In the genomic region with DNA sequence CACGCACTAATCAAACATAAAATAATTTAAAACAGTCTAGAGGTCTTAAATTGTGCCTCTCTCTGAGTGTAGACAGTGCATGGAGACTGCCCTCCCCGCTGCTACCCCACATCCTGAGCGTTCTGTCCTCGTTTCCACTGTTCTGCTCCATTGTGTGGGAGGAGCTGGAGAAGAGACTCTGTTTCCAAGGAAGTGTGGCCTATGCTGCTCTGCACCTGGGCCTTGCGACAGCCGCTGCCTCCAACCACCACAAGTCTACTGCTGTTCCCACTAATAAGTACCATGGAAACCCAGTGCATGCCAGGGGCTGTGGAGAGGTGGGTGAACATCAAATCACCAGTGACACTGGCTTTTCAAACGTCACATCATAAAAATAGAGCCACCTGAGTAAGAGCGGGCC, we compare ENCODE assay signal across 27 cellular contexts. TPM values are rescaled to one million over a fixed set of nuclear protein-coding genes. Genes with fewer than 3 reads are reported as not detected.
DNase-seq lines count a peak whose midpoint lies in the region; ATAC-seq, FAIRE-seq and TF ChIP-seq lines count a peak whose summit lies in the region.
"Had no signal": no experiment of that assay in that cellular context is flagged by ENCODE, and none has a peak within 500 bp of the region (broad histone marks: within the 10 kb centered on the region; RNA-seq: fewer than 3 reads in every experiment).

No MANE protein-coding gene starts in this region.

- H3K23me2 ChIP-seq in H9 (ENCODE audit: insufficient read length, low read depth, low read length, poor library complexity, severe bottlenecking) (no peaks in the 10 kb centered on the region), H1 (ENCODE audit: low read depth, low read length) (no peaks in the 10 kb centered on the region; the same call in 1 of the 2 replicates)

- H4K8ac ChIP-seq in H9 (replicated peaks; ENCODE audit: insufficient read length, low read depth, low read length): no peak overlapping the region
- 0 out of 2 replicates have a peak overlapping the region, but pooled peaks have one; percentile 6 for H4K8ac ChIP-seq in H1 (ENCODE audit: extremely low read depth, insufficient read depth, low read length)
- peak overlapping the region; percentile 29 for H4K8ac ChIP-seq in neuronal stem cell (ENCODE audit: low read depth, low read length)
- H4K8ac ChIP-seq in mesendoderm (ENCODE audit: low read depth, low read length): no peak overlapping the region

- no peak overlapping the region for H3K18ac ChIP-seq in H9 (ENCODE audit: insufficient read length, low read depth, low read length)
- no peak overlapping the region for H3K18ac ChIP-seq in H1 (ENCODE audit: extremely low read depth, low read length)
- H3K18ac ChIP-seq in neuronal stem cell (ENCODE audit: low read length): peak overlapping the region; percentile 25
- H3K18ac ChIP-seq in mesendoderm (ENCODE audit: low read length): no peak overlapping the region

- no peak overlapping the region for H3K23ac ChIP-seq in H9 (ENCODE audit: insufficient read length, low read depth, low read length)
- no peak overlapping the region for H3K23ac ChIP-seq in H1 (ENCODE audit: insufficient read length)
- no peak overlapping the region for H3K23ac ChIP-seq in neuronal stem cell (ENCODE audit: low read depth, low read length, poor library complexity)
- no peak overlapping the region for H3K23ac ChIP-seq in mesendoderm (ENCODE audit: low read length)

- no peak overlapping the region for H3K14ac ChIP-seq in H9 (ENCODE audit: insufficient read depth, low read length)
- no peak overlapping the region for H3K14ac ChIP-seq in H1 (ENCODE audit: insufficient read length)
- no peak overlapping the region for H3K14ac ChIP-seq in neuronal stem cell (ENCODE audit: low read length)

- no peak overlapping the region for H3K9ac ChIP-seq in H9 (ENCODE audit: extremely low read depth, insufficient read length, low read length)
- no peak overlapping the region for H3K9ac ChIP-seq in H1 (replicated peaks in 1 of 4; ENCODE audit: extremely low read depth in 1 of 4, low read depth in 3 of 4, low read length in 3 of 4)
- H3K9ac ChIP-seq in neuronal stem cell (ENCODE audit: low read depth, low read length, poor library complexity): no peak overlapping the region
- no peak overlapping the region for H3K9ac ChIP-seq in mesendoderm (ENCODE audit: low read length)
- H3K9ac ChIP-seq: BLaER1 treated with 17β-estradiol and CSF1 and Interleukin-3, amounts not matched to agents 10 nM and 100 nM had no signal

- no peak overlapping the region for H3K4me2 ChIP-seq in H9 (ENCODE audit: insufficient read depth, insufficient read length, low read length)
- H3K4me2 ChIP-seq in H1 (ENCODE audit: insufficient read depth in 1 of 2, low read depth in 2 of 2, low read length in 2 of 2): no peak overlapping the region
- H3K4me2 ChIP-seq in neuronal stem cell (ENCODE audit: insufficient read depth, low read length, poor library complexity, severe bottlenecking): no peak overlapping the region
- no peak overlapping the region for H3K4me2 ChIP-seq in mesendoderm (ENCODE audit: low read length)
- H3K4me2 ChIP-seq: BLaER1 treated with 17β-estradiol and CSF1 and Interleukin-3, amounts not matched to agents 10 nM and 100 nM had no signal

- 0 out of 2 replicates have a peak overlapping the region, but pooled peaks have one; percentile 24 for H2BK15ac ChIP-seq in H9 (ENCODE audit: low read depth, low read length)
- H2BK15ac ChIP-seq in H1 (ENCODE audit: low read length): no peak overlapping the region
- peak overlapping the region; percentile 12 for H2BK15ac ChIP-seq in neuronal stem cell (ENCODE audit: low read length)
- H2BK15ac ChIP-seq in mesendoderm (replicated peaks; ENCODE audit: low read depth): no peak overlapping the region

- no peaks in the 10 kb centered on the region for H3K9me3 Mint-ChIP-seq in H9
- no peaks in the 10 kb centered on the region for H3K9me3 Mint-ChIP-seq in mesothelial cell of epicardium
- H3K9me3 Mint-ChIP-seq in osteocyte (ENCODE audit: unreplicated experiment): peaks cover 15% of the 10 kb centered on the region
- H3K9me3 Mint-ChIP-seq: CD4-positive, alpha-beta T cell; CD8-positive, alpha-beta T cell had no signal

- H3K79me2 ChIP-seq in H9 (ENCODE audit: insufficient read depth, low read length): no peaks in the 10 kb centered on the region
- peaks cover 0 to 5% of the 10 kb centered on the region in 2 experiments; a peak in 1 of 4 replicates for H3K79me2 ChIP-seq in H1 (ENCODE audit: control insufficient read depth in 1 of 2, insufficient read depth in 2 of 2, low read length in 2 of 2)
- H3K79me2 ChIP-seq in mesendoderm (ENCODE audit: control insufficient read depth, insufficient read depth, low read length): no peaks in the 10 kb centered on the region

- H3K4me1 Mint-ChIP-seq in H9 (peaks cover 5 to 14% of the 10 kb centered on the region in 2 experiments), mesothelial cell of epicardium (peaks cover 33% of the 10 kb centered on the region), osteocyte (ENCODE audit: unreplicated experiment) (no peaks in the 10 kb centered on the region)
- H3K4me1 Mint-ChIP-seq: B cell had no signal

- no peak overlapping the region for H3K4me3 Mint-ChIP-seq in H9
- no peak overlapping the region for H3K4me3 Mint-ChIP-seq in mesothelial cell of epicardium
- H3K4me3 Mint-ChIP-seq in osteocyte (ENCODE audit: unreplicated experiment): no peak overlapping the region
- H3K4me3 Mint-ChIP-seq: B cell; CD4-positive, alpha-beta T cell; CD8-positive, alpha-beta T cell had no signal

- H3K56ac ChIP-seq in H9 (ENCODE audit: insufficient read length, low read depth, low read length) (no peak overlapping the region), H1 (replicated peaks; ENCODE audit: insufficient read length, low read depth, low read length) (no peak overlapping the region), mesendoderm (ENCODE audit: low read length) (no peak overlapping the region)

- no CpG with 5 or more reads among the region's 8 CpGs for WGBS in H9 (ENCODE audit: extremely low coverage, insufficient read length, low lambda C conversion rate)
- WGBS in H1 (ENCODE audit: extremely low coverage in 1 of 2, insufficient coverage in 1 of 2, insufficient read length in 1 of 2, insufficient replicate concordance in 2 of 2, low coverage in 1 of 2, low lambda C conversion rate in 2 of 2, missing lambda C conversion rate in 1 of 2), 2 experiments: 87% methylated on average over 8 of the region's 8 CpGs; no CpG with 5 or more reads in 1 of the 2 experiments
- no CpG with 5 or more reads among the region's 8 CpGs for WGBS in neuronal stem cell (ENCODE audit: extremely low coverage in 2 of 2, insufficient read length in 2 of 2, insufficient replicate concordance in 1 of 2), 2 donors
- 70 to 86% methylated on average over 6 to 8 of the region's 8 CpGs for WGBS in upper lobe of left lung, 2 donors
- WGBS in mesendoderm (ENCODE audit: extremely low coverage, insufficient coverage, low lambda C conversion rate): no CpG with 5 or more reads among the region's 8 CpGs

- H2BK120ac ChIP-seq in H9 (ENCODE audit: low read depth, low read length, poor library complexity, severe bottlenecking) (no peak overlapping the region), H1 (replicated peaks; ENCODE audit: low read depth, low read length) (no peak overlapping the region), neuronal stem cell (ENCODE audit: low read depth, low read length) (no peak overlapping the region), mesendoderm (ENCODE audit: low read depth, low read length) (no peak overlapping the region)

- H3K79me1 ChIP-seq in H9 (ENCODE audit: insufficient read depth, low read depth, low read length, poor library complexity, severe bottlenecking) (no peaks in the 10 kb centered on the region), H1 (ENCODE audit: low read depth, low read length) (no peaks in the 10 kb centered on the region), neuronal stem cell (ENCODE audit: low read depth, low read length) (no peaks in the 10 kb centered on the region), mesendoderm (ENCODE audit: low read length) (no peaks in the 10 kb centered on the region)

- TF ChIP-seq CTCF in H9 (conservative IDR thresholded peaks at IDR 0.05) (no peak), H1 (IDR thresholded peaks at IDR 0.05; ENCODE audit: control extremely low read depth in 1 of 3, insufficient read depth in 1 of 3, low read depth in 1 of 3, low read length in 3 of 3) (no peak), upper lobe of left lung (IDR thresholded peaks at IDR 0.05) (no peak), mesothelial cell of epicardium (IDR thresholded peaks at IDR 0.05; ENCODE audit: unreplicated experiment) (no peak), osteocyte (IDR thresholded peaks at IDR 0.05) (no peak)

- no peaks in the 10 kb centered on the region for H3K36me3 ChIP-seq in H1 (ENCODE audit: control insufficient read depth in 2 of 4, insufficient read depth in 4 of 4, low read length in 3 of 4)
- no peaks in the 10 kb centered on the region for H3K36me3 ChIP-seq in neuronal stem cell (replicated peaks in 1 of 2; ENCODE audit: control insufficient read depth in 2 of 2, insufficient read depth in 2 of 2, low read length in 2 of 2)
- H3K36me3 ChIP-seq in upper lobe of left lung: no peaks in the 10 kb centered on the region
- H3K36me3 ChIP-seq in mesendoderm (ENCODE audit: control insufficient read depth, insufficient read depth, low read length): no peaks in the 10 kb centered on the region

- TF ChIP-seq EP300 in H1 (IDR thresholded peaks at IDR 0.05; ENCODE audit: borderline replicate concordance in 1 of 2, low read depth in 2 of 2, low read length in 2 of 2) (no peak), upper lobe of left lung (IDR thresholded peaks at IDR 0.05) (no peak)

- no peak overlapping the region for H2AK5ac ChIP-seq in H9 (ENCODE audit: insufficient read length, low read length)
- H2AK5ac ChIP-seq in H1 (ENCODE audit: low read depth, low read length): no peak overlapping the region
- H2AK5ac ChIP-seq in neuronal stem cell (ENCODE audit: low read depth, low read length): no peak overlapping the region
- no peak overlapping the region for H2AK5ac ChIP-seq in mesendoderm (ENCODE audit: low read length)

- POLR2A ChIA-PET in H1 (lab: Charles Lee; ENCODE audit: partially characterized antibody): interaction anchor here (0.9 kb wide), 1 partner anchor 14 kb away, joined by 4 read pairs; no protein-coding TSS in a partner anchor

- H3T11ph ChIP-seq in H9 (ENCODE audit: low read length): no peak overlapping the region

- H3K27me3 ChIP-seq in H9 (ENCODE audit: insufficient read depth, low read length) (no peaks in the 10 kb centered on the region), H1 (replicated peaks in 1 of 4; ENCODE audit: control insufficient read depth in 3 of 4, extremely low read depth in 1 of 4, insufficient read depth in 3 of 4, low read length in 3 of 4) (no peaks in the 10 kb centered on the region), neuronal stem cell (ENCODE audit: control insufficient read depth in 3 of 3, insufficient read depth in 3 of 3, low read depth in 1 of 3, low read length in 3 of 3) (no peaks in the 10 kb centered on the region), upper lobe of left lung (no peaks in the 10 kb centered on the region), mesendoderm (ENCODE audit: insufficient read depth, low read length, poor library complexity) (no peaks in the 10 kb centered on the region)
- H3K27me3 ChIP-seq: BLaER1 treated with 17β-estradiol and CSF1 and Interleukin-3, amounts not matched to agents 10 nM and 100 nM had no signal

- no peak for DNase-seq in H9
- no peak for DNase-seq in H1 (ENCODE audit: low read depth in 1 of 2, low spot score in 2 of 2)
- no peak for DNase-seq in neuronal stem cell (ENCODE audit: low spot score)
- no peak for DNase-seq in upper lobe of left lung
- DNase-seq in mesothelial cell of epicardium (ENCODE audit: low spot score in 2 of 2, unreplicated experiment in 2 of 2): no peak
- DNase-seq in mesendoderm: no peak
- no peak for DNase-seq in osteocyte (ENCODE audit: extremely low spot score, unreplicated experiment)
- DNase-seq in NCI-H2081 treated with DMSO at 0.1 percent for 48 hours (lab: John Stamatoyannopoulos, UW): no peak
- DNase-seq: 8988T; ACHN; Caco-2; Calu3; CD4-positive, alpha-beta T cell; CD8-positive, alpha-beta T cell; DMS79 treated with DMSO at 0.1 percent for 48 hours; GF-D8 had no signal

- H4K5ac ChIP-seq in H9 (ENCODE audit: insufficient read length, low read depth, low read length) (no peak overlapping the region), H1 (ENCODE audit: insufficient read length, low read depth, low read length) (no peak overlapping the region), mesendoderm (ENCODE audit: low read length) (no peak overlapping the region)

- H2BK20ac ChIP-seq in H9 (ENCODE audit: low read depth, low read length, poor library complexity, severe bottlenecking): no peak overlapping the region
- no peak overlapping the region for H2BK20ac ChIP-seq in H1 (ENCODE audit: low read length)

- TF ChIP-seq POLR2A in H1 (IDR thresholded peaks at IDR 0.05; ENCODE audit: control extremely low read depth in 1 of 2, low read depth in 2 of 2, low read length in 2 of 2): no peak
- TF ChIP-seq POLR2A in upper lobe of left lung (IDR thresholded peaks at IDR 0.05): no peak

- H3K9me3 ChIP-seq in H9 (ENCODE audit: control insufficient read depth, low read depth, low read length) (no peaks in the 10 kb centered on the region), H1 (ENCODE audit: insufficient read depth in 2 of 2, low read depth in 1 of 2, low read length in 1 of 2) (no peaks in the 10 kb centered on the region), neuronal stem cell (replicated peaks in 1 of 2; ENCODE audit: control insufficient read depth in 2 of 2, insufficient read depth in 1 of 2, low read depth in 1 of 2, low read length in 2 of 2) (no peaks in the 10 kb centered on the region), upper lobe of left lung (no peaks in the 10 kb centered on the region)
- H3K9me3 ChIP-seq: BLaER1 treated with 17β-estradiol and CSF1 and Interleukin-3, amounts not matched to agents 10 nM and 100 nM; Caco-2 had no signal

- FAIRE-seq in H1 (lab: Jason Lieb, UNC): no peak
- FAIRE-seq: A204.1, D721Med, G401.6, GM12891, GM19239 had no signal

- H3K27ac Mint-ChIP-seq in H9 (no peak overlapping the region), mesothelial cell of epicardium (no peak overlapping the region), osteocyte (ENCODE audit: unreplicated experiment) (no peak overlapping the region)
- H3K27ac Mint-ChIP-seq: B cell; CD4-positive, alpha-beta T cell; CD8-positive, alpha-beta T cell had no signal

- no peak overlapping the region for H3K4me3 ChIP-seq in H1 (ENCODE audit: extremely low read depth in 1 of 4, insufficient read depth in 2 of 4, low read depth in 3 of 4, low read length in 4 of 4)
- no peak overlapping the region for H3K4me3 ChIP-seq in neuronal stem cell (ENCODE audit: low read length in 2 of 2)
- H3K4me3 ChIP-seq in upper lobe of left lung: no peak overlapping the region
- H3K4me3 ChIP-seq in mesendoderm (ENCODE audit: low read length): no peak overlapping the region
- H3K4me3 ChIP-seq: BLaER1 treated with 17β-estradiol and CSF1 and Interleukin-3, amounts not matched to agents 10 nM and 100 nM had no signal

- H2BK5ac ChIP-seq in H9 (ENCODE audit: insufficient read length, low read length) (no peak overlapping the region), H1 (ENCODE audit: low read depth, low read length) (no peak overlapping the region), neuronal stem cell (ENCODE audit: low read length) (no peak overlapping the region), mesendoderm (ENCODE audit: low read length) (no peak overlapping the region)

- no peak overlapping the region for H2AFZ ChIP-seq in H9 (ENCODE audit: low read length)
- no peak overlapping the region for H2AFZ ChIP-seq in H1 (ENCODE audit: low read length)
- H2AFZ ChIP-seq in neuronal stem cell (ENCODE audit: low read length): no peak overlapping the region

- TF ChIP-seq RAD21 in H1 (IDR thresholded peaks at IDR 0.05 in 1 of 2, conservative IDR thresholded peaks at IDR 0.05 in 1 of 2; ENCODE audit: low read depth in 2 of 2, low read length in 2 of 2): no peak

- no peaks in the 10 kb centered on the region for H4K20me1 ChIP-seq in H9 (ENCODE audit: control insufficient read depth, insufficient read depth, insufficient read length)
- no peaks in the 10 kb centered on the region for H4K20me1 ChIP-seq in H1 (replicated peaks in 1 of 2; ENCODE audit: control insufficient read depth in 1 of 2, insufficient read depth in 2 of 2, low read length in 2 of 2)

- H3K36me3 Mint-ChIP-seq in H9 (ENCODE audit: insufficient read depth in 1 of 3, low read depth in 3 of 3): no peaks in the 10 kb centered on the region
- H3K36me3 Mint-ChIP-seq in mesothelial cell of epicardium: no peaks in the 10 kb centered on the region
- H3K36me3 Mint-ChIP-seq in osteocyte (ENCODE audit: unreplicated experiment): no peaks in the 10 kb centered on the region
- H3K36me3 Mint-ChIP-seq: CD8-positive, alpha-beta T cell had no signal

- no peak overlapping the region for H2BK12ac ChIP-seq in H9 (ENCODE audit: insufficient read length, low read depth, low read length)
- 0 out of 2 replicates have a peak overlapping the region, but pooled peaks have one; percentile 46 for H2BK12ac ChIP-seq in H1 (ENCODE audit: low read depth, low read length)
- H2BK12ac ChIP-seq in neuronal stem cell (ENCODE audit: low read length): no peak overlapping the region

- CTCF ChIA-PET in H1 (lab: Charles Lee; ENCODE audit: partially characterized antibody): no interaction called here

- no peaks in the 10 kb centered on the region; the same call in 1 of the 2 replicates for H3K4me1 ChIP-seq in H9 (ENCODE audit: insufficient read depth, low read length)
- H3K4me1 ChIP-seq in H1 (replicated peaks in 1 of 4; ENCODE audit: control insufficient read depth in 3 of 4, insufficient read depth in 4 of 4, low read length in 3 of 4): peaks cover 0 to 11% (median 0%) of the 10 kb centered on the region in 4 experiments; a peak in 2 of 7 replicates
- H3K4me1 ChIP-seq in neuronal stem cell (ENCODE audit: control insufficient read depth in 2 of 2, insufficient read depth in 1 of 2, low read depth in 1 of 2, low read length in 2 of 2): no peaks in the 10 kb centered on the region
- H3K4me1 ChIP-seq in upper lobe of left lung: no peaks in the 10 kb centered on the region
- H3K4me1 ChIP-seq in mesendoderm (ENCODE audit: control insufficient read depth, low read depth, low read length): no peaks in the 10 kb centered on the region
- H3K4me1 ChIP-seq: Caco-2 had no signal

- no peak overlapping the region for H3K27ac ChIP-seq in H9 (ENCODE audit: insufficient read length, low read depth, low read length)
- H3K27ac ChIP-seq in H1 (ENCODE audit: low read depth, low read length): no peak overlapping the region
- no peak overlapping the region for H3K27ac ChIP-seq in neuronal stem cell (replicated peaks; ENCODE audit: low read length)
- no peak overlapping the region for H3K27ac ChIP-seq in upper lobe of left lung
- H3K27ac ChIP-seq in mesendoderm (ENCODE audit: low read depth, low read length): no peak overlapping the region
- H3K27ac ChIP-seq: BLaER1 treated with 17β-estradiol and CSF1 and Interleukin-3, amounts not matched to agents 10 nM and 100 nM; C4-2B had no signal

- ATAC-seq in upper lobe of left lung (ENCODE audit: low FRiP score in 2 of 2): peak; percentile 19 to 28
- ATAC-seq: CD8-positive, alpha-beta T cell had no signal

- H3K4ac ChIP-seq in H9 (ENCODE audit: low read depth, low read length) (no peak overlapping the region), H1 (replicated peaks; ENCODE audit: insufficient read length, low read depth, low read length) (no peak overlapping the region), neuronal stem cell (ENCODE audit: low read length) (no peak overlapping the region), mesendoderm (ENCODE audit: low read depth, low read length) (no peak overlapping the region)

- H3K27me3 Mint-ChIP-seq in H9 (ENCODE audit: low read depth) (no peaks in the 10 kb centered on the region), mesothelial cell of epicardium (ENCODE audit: low read depth) (peaks cover 6% of the 10 kb centered on the region), osteocyte (ENCODE audit: unreplicated experiment) (no peaks in the 10 kb centered on the region)
- H3K27me3 Mint-ChIP-seq: B cell; CD4-positive, alpha-beta T cell had no signal

- H4K91ac ChIP-seq in H9 (ENCODE audit: insufficient read length, low read depth, low read length): no peak overlapping the region
- H4K91ac ChIP-seq in H1 (replicated peaks; ENCODE audit: insufficient read length, low read length): no peak overlapping the region
- no peak overlapping the region for H4K91ac ChIP-seq in neuronal stem cell (ENCODE audit: low read depth, low read length, poor library complexity)

RNA-seq across cellular contexts. Expression of a gene that starts 19.6 kb away (rescaled TPM):
- total RNA-seq in H9 (2021): 0.97 and 1.6 TPM in 2 replicates
- 4.3 and 5.0 TPM in 2 replicates for total RNA-seq in H1 (2021; fragmentation: NEBNext Ultra II Directional; extraction: Animal tissue kit (Norgen Biotek cat#: 25700))
- polyA plus RNA-seq in H1 (2011; rRNA removed): 4.2 and 6.0 TPM in 2 replicates
- polyA plus RNA-seq in H1 (2011; cell fraction: cytosol; rRNA removed): 2.4 TPM
- polyA plus RNA-seq in H1 (2011; cell fraction: nucleus; rRNA removed): 12.3 TPM
- polyA plus RNA-seq in H1 (2012, experiment 1 of 2): 2.5 to 3.3 TPM (median 3.2 TPM) in 4 replicates
- polyA plus RNA-seq in H1 (2012, experiment 2 of 2): 1.1 TPM
- polyA plus RNA-seq in H1 (2013, experiment 1 of 2): 2.6 TPM
- polyA plus RNA-seq in H1 (2013, experiment 2 of 2): 2.7 TPM
- polyA minus RNA-seq in H1 (2011; rRNA and poly(A)+ RNA removed): 8.0 and 10.3 TPM in 2 replicates
- 4.4 TPM for polyA minus RNA-seq in H1 (2011; cell fraction: cytosol; rRNA and poly(A)+ RNA removed)
- polyA minus RNA-seq in H1 (2011; cell fraction: nucleus; rRNA and poly(A)+ RNA removed): 77.4 TPM
- 2.5 TPM for polyA plus RNA-seq in neuronal stem cell (2013, experiment 1 of 2)
- 2.5 TPM for polyA plus RNA-seq in neuronal stem cell (2013, experiment 2 of 2)
- total RNA-seq in upper lobe of left lung: 1 to 10 TPM in 3 of 6 donors, under 1 TPM in 2, not detected in 1; 0.44 to 2.7 (median 1.5) TPM
- 0.42 to 0.74 TPM (median 0.57 TPM) in 3 replicates for total RNA-seq in mesothelial cell of epicardium
- polyA plus RNA-seq in mesendoderm (2013, experiment 1 of 2): 3.5 TPM
- 3.7 TPM for polyA plus RNA-seq in mesendoderm (2013, experiment 2 of 2)
- total RNA-seq in osteocyte: not detected in 2 replicates
- total RNA-seq: A673; B cell; CD4-positive, alpha-beta T cell; CD8-positive, alpha-beta T cell had no signal
- polyA plus RNA-seq: AG04450, BJ had no signal

Comparison
In these comparisons a context has a peak if more than half of its experiments do, and no peak if none do; other contexts are left out.
1. H2BK15ac ChIP-seq: peak in H9 (single experiment) and neuronal stem cell (single experiment); none in H1 (single experiment) and mesendoderm (single experiment).
2. H4K8ac ChIP-seq: peak in H1 (single experiment) and neuronal stem cell (single experiment); none in H9 (single experiment) and mesendoderm (single experiment).